Comparison of ENCODE assay signal across 12 cellular contexts in the genomic region with DNA sequence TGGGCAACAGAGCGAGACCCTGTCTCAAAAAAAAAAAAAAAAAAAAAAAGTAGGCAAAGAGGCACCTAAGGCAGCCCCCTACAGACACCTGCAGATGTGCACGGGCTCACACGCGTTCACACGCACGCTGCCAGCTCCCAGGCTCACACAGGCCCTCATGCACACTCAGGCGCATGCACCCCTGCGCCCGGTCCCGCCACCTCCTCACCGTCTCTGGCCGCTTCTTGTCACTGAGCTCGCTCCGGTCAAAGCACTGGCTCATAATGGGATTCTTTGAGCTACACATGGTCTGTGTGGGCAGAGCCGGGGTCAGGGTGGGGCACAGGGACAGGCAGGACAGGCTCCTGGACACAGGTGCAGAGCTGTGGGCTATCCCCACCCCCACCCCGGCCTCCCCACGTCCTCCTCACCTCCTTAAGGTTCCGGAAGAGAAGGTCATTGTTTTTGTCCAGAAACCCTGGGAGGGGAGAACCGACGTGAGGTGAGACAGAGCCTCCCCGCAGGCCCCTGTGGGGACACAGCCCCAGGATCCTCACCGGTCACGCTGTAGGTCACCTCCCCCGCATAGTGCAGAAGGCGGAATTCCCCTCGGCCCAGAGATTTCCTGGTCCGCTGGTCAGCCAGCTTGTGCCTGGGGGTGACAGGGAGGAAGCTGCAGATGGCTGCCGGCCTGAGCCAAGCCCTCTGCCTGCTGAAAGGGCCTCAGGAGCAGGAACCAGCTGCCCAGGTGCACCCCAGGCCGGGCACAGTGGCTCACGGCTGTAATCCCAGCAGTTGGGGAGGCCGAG. TPM values are rescaled to one million over a fixed set of nuclear protein-coding genes. Genes with fewer than 3 reads are reported as not detected.
DNase-seq lines count a peak whose midpoint lies in the region; ATAC-seq and TF ChIP-seq lines count a peak whose summit lies in the region.
"Had no signal": no experiment of that assay in that cellular context is flagged by ENCODE, and none has a peak within 500 bp of the region (broad histone marks: within the 10 kb centered on the region; RNA-seq: fewer than 3 reads in every experiment).

No MANE protein-coding gene starts in this region.

- no peaks in the 10 kb centered on the region for H3K27me3 ChIP-seq in tibial artery

- H3K27ac ChIP-seq in tibial artery, result peak overlapping the region; percentile 45 to 65
- H3K27ac ChIP-seq: VCaP had no signal

- no peak overlapping the region for H3K4me3 ChIP-seq in tibial artery

- peak overlapping the region; percentile 79 for H3K27ac Mint-ChIP-seq in activated B cell treated with CpG ODN at 0.5 μM for 24 hours
- H3K27ac Mint-ChIP-seq: activated naive CD4-positive, alpha-beta T cell treated with anti-CD3 and anti-CD28 coated beads for 36 hours had no signal

- no peaks in the 10 kb centered on the region for H3K9me3 ChIP-seq in tibial artery

- TF ChIP-seq CTCF in activated B cell treated with CpG ODN at 0.5 μM for 24 hours (IDR thresholded peaks at IDR 0.05) (no peak), tibial artery (IDR thresholded peaks at IDR 0.05) (no peak)

- H3K36me3 Mint-ChIP-seq in activated B cell treated with CpG ODN at 0.5 μM for 24 hours (ENCODE audit: low read depth), result peaks cover 67% of the 10 kb centered on the region

- intact Hi-C loops in activated B cell treated with CpG ODN at 0.5 μM for 24 hours (cut with micrococcal nuclease), result loop anchor here (1.0 to 5.0 kb wide), 4 partner anchors 11 to 107 kb away; a partner anchor contains a TSS
- intact Hi-C loops in tibial artery (cut with DNase I; ENCODE audit: low total_unique reads), result no loop called here

- DNase-seq in activated B cell treated with CpG ODN at 0.5 μM for 24 hours, result peak; percentile 58
- DNase-seq in tibial artery, result no peak
- DNase-seq in COLO829 (ENCODE audit: low spot score), result no peak
- DNase-seq in DMS79 (lab: John Stamatoyannopoulos, UW), result no peak
- DNase-seq: activated naive CD4-positive, alpha-beta T cell treated with anti-CD3 and anti-CD28 coated beads for 36 hours; effector CD4-positive, alpha-beta T cell; GDM1; occipital lobe had no signal

- peak overlapping the region; percentile 70 for H3K4me3 Mint-ChIP-seq in activated B cell treated with CpG ODN at 0.5 μM for 24 hours
- H3K4me3 Mint-ChIP-seq: activated naive CD4-positive, alpha-beta T cell treated with anti-CD3 and anti-CD28 coated beads for 36 hours had no signal

- CTCF ChIA-PET in activated B cell treated with CpG ODN at 0.5 μM for 24 hours (lab: Charles Lee), result interaction anchor here (0.9 kb wide), 1 partner anchor 110 kb away, joined by 4 read pairs; no protein-coding TSS in a partner anchor

- peaks cover 74 to 99% (median 87%) of the 10 kb centered on the region in 3 donors for H3K36me3 ChIP-seq in tibial artery

- no peaks in the 10 kb centered on the region for H3K27me3 Mint-ChIP-seq in activated B cell treated with CpG ODN at 0.5 μM for 24 hours

- POLR2A ChIA-PET in activated B cell treated with CpG ODN at 0.5 μM for 24 hours (lab: Charles Lee), result interaction anchor here (0.5 to 3.3 kb wide), 13 partner anchors 9 to 497 kb away, joined by 3 to 30 read pairs (median 5); a partner anchor contains a TSS

- no peaks in the 10 kb centered on the region for H3K9me3 Mint-ChIP-seq in activated B cell treated with CpG ODN at 0.5 μM for 24 hours
- H3K9me3 Mint-ChIP-seq: activated naive CD4-positive, alpha-beta T cell treated with anti-CD3 and anti-CD28 coated beads for 36 hours had no signal

- peaks cover 0 to 32% (median 10%) of the 10 kb centered on the region in 4 donors for H3K4me1 ChIP-seq in tibial artery

- ATAC-seq in GM18909 (IDR thresholded peaks at IDR 0.05; ENCODE audit: poor library complexity, unreplicated experiment) (peak; percentile 55), HG02763 (IDR thresholded peaks at IDR 0.05; ENCODE audit: unreplicated experiment) (peak; percentile 71), activated B cell treated with CpG ODN at 0.5 μM for 24 hours (ENCODE audit: low read depth) (peak; percentile 64), HG03039 (IDR thresholded peaks at IDR 0.05; ENCODE audit: unreplicated experiment) (no peak)

- H3K4me1 Mint-ChIP-seq in activated B cell treated with CpG ODN at 0.5 μM for 24 hours, result peaks cover 56% of the 10 kb centered on the region

RNA-seq across cellular contexts. Expression of a gene that starts 17.9 kb away (rescaled TPM):
- total RNA-seq in activated B cell treated with CpG ODN at 0.5 μM for 24 hours, result 189 and 190 TPM in 2 replicates

RNA-seq across cellular contexts. Expression of a gene that starts 18.6 kb away (rescaled TPM):
- 22.5 and 29.1 TPM in 2 replicates for total RNA-seq in activated B cell treated with CpG ODN at 0.5 μM for 24 hours

RNA-seq across cellular contexts. Expression of a gene that starts 41.8 kb away (rescaled TPM):
- total RNA-seq in activated B cell treated with CpG ODN at 0.5 μM for 24 hours, result 46.0 and 50.0 TPM in 2 replicates
